23 cellular contexts compared by ENCODE assay signal in the genomic region with DNA sequence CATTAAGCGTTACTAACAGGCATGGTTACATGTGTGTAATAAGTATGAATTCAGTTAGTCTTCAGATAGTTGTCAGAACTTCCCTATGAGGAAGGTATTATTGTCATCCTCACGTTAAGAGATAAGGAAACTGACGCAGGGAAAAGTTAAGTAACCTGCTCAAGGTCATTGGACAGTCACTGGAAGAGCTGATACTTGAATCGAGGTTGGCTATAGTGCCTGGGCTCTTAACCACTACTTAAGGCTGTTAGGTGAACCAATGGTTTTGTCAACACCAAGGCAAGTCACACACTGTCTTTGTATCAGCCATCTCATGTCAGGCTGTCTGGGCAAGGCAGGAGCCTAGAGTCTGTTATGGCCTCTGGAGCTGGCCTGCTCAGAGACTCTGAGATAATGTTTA.
"Had no signal": no experiment of that assay in that cellular context is flagged by ENCODE, and none has a peak within 500 bp of the region (broad histone marks: within the 10 kb centered on the region; RNA-seq: fewer than 3 reads in every experiment).

No MANE protein-coding gene starts in this region.

- DNase-seq: activated B cell treated with CpG ODN at 0.5 μM for 24 hours; activated CD4-positive, alpha-beta T cell treated with anti-CD3 and anti-CD28 coated beads, Interleukin-2, amount 50 U/mL, for 1 hour; activated CD8-positive, alpha-beta memory T cell treated with anti-CD3 and anti-CD28 coated beads, Interleukin-2, amount 10 ng/mL, durations not matched to agents 7 days and 5 days; activated CD8-positive, alpha-beta T cell treated with anti-CD3 and anti-CD28 coated beads, Interleukin-2, amount 10 ng/mL, durations not matched to agents 7 days and 5 days; activated naive CD8-positive, alpha-beta T cell treated with anti-CD3 and anti-CD28 coated beads, Interleukin-2, amount 50 U/mL, for 24 hours; activated T-cell treated with anti-CD3 and anti-CD28 coated beads, Interleukin-2, amount 50 U/mL, for 48 hours; amygdala; central memory CD4-positive, alpha-beta T cell; foreskin keratinocyte; heart right ventricle; mammary epithelial cell; naive B cell; nephron progenitor cell; ovary; stimulated activated CD4-positive, alpha-beta T cell treated with anti-CD3 and anti-CD28 coated beads, Interleukin-4, amount 100 ng/mL, for 24 hours; T-helper 2 cell had no signal

- H3K36me3 ChIP-seq: breast epithelium, esophagus muscularis mucosa, heart right ventricle, ovary, thoracic aorta had no signal

- H3K4me1 ChIP-seq: breast epithelium had no signal

- H3K4me3 ChIP-seq: breast epithelium, esophagus muscularis mucosa, heart right ventricle, ovary, skin epidermis, thoracic aorta had no signal

- H3K27me3 ChIP-seq: breast epithelium, foreskin keratinocyte, ovary had no signal

- H3K27ac ChIP-seq: breast epithelium, esophagus muscularis mucosa, foreskin keratinocyte, heart right ventricle, ovary, skin epidermis, thoracic aorta had no signal

- H3K9me3 ChIP-seq: breast epithelium, esophagus muscularis mucosa, heart right ventricle, ovary, thoracic aorta had no signal

- FAIRE-seq: endothelial cell of umbilical vein had no signal

- ATAC-seq: activated CD8-positive, alpha-beta memory T cell treated with anti-CD3 and anti-CD28 coated beads, Interleukin-2, amount 10 ng/mL, durations not matched to agents 7 days and 5 days; activated CD8-positive, alpha-beta T cell treated with anti-CD3 and anti-CD28 coated beads, Interleukin-2, amount 10 ng/mL, durations not matched to agents 7 days and 5 days; activated naive CD8-positive, alpha-beta T cell treated with anti-CD3 and anti-CD28 coated beads, Interleukin-2, amount 50 U/mL, for 24 hours; foreskin keratinocyte; sciatic nerve; stimulated activated effector memory CD8-positive, alpha-beta T cell treated with anti-CD3 and anti-CD28 coated beads, Interleukin-12 subunit alpha, Interleukin-12 subunit beta, amount 100 ng/mL, for 72 hours had no signal
